Comparison of ENCODE assay signal across 21 cellular contexts in the genomic region with DNA sequence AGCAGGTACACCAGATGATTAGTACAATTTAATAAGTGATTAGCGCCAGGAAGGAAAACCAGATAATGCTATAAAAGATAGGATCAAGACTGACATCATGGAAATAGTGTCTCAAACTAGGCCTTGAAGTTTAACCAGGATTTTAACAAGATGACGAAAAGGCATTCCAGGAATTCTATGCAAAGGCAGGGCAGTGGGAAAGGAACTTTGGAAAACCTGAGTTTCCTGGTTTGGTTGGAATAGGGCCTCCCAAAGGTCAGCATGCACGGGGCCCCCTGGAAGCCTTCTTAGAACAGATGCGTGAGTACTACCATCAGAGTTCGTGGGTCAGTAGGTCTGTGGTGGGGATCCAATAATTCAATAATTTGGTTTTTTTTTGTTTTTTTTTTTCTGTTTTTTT.
DNase-seq lines count a peak whose midpoint lies in the region; ATAC-seq and TF ChIP-seq lines count a peak whose summit lies in the region.
"Had no signal": no experiment of that assay in that cellular context is flagged by ENCODE, and none has a peak within 500 bp of the region (broad histone marks: within the 10 kb centered on the region; RNA-seq: fewer than 3 reads in every experiment).

No MANE protein-coding gene starts in this region.

- H3K27me3 Mint-ChIP-seq in neural progenitor cell (ENCODE audit: insufficient read depth, low read depth): no peaks in the 10 kb centered on the region
- H3K27me3 Mint-ChIP-seq: activated T-helper 17 cell treated with anti-CD3 and anti-CD28 coated beads, Interleukin-2, amount 50 U/mL, for 72 hours had no signal

- no peaks in the 10 kb centered on the region for H3K9me3 Mint-ChIP-seq in neural progenitor cell
- H3K9me3 Mint-ChIP-seq: activated T-helper 17 cell treated with anti-CD3 and anti-CD28 coated beads, Interleukin-2, amount 50 U/mL, for 72 hours; CD8-positive, alpha-beta T cell; dendritic cell treated with granulocyte-macrophage colony-stimulating factor and Interleukin-4, amounts not matched to agents 40 ng/mL and 50 ng/mL, for 4 days; T-cell had no signal

- H3K27ac ChIP-seq in body of pancreas (no peak overlapping the region), neural progenitor cell (peak overlapping the region; percentile 95)
- H3K27ac ChIP-seq: esophagus squamous epithelium, KMS-11 had no signal

- peaks cover 16% of the 10 kb centered on the region for H4K20me1 ChIP-seq in neural progenitor cell (ENCODE audit: low read depth)

- peak overlapping the region; percentile 88 for H3K27ac Mint-ChIP-seq in neural progenitor cell
- H3K27ac Mint-ChIP-seq: activated CD8-positive, alpha-beta memory T cell treated with anti-CD3 and anti-CD28 coated beads, Interleukin-2, amount 10 ng/mL, durations not matched to agents 7 days and 5 days; activated T-helper 17 cell treated with anti-CD3 and anti-CD28 coated beads, Interleukin-2, amount 50 U/mL, for 72 hours; CD8-positive, alpha-beta T cell; dendritic cell treated with granulocyte-macrophage colony-stimulating factor and Interleukin-4, amounts not matched to agents 40 ng/mL and 50 ng/mL, for 4 days; T-cell had no signal

- ATAC-seq in body of pancreas (peak; percentile 76), Right ventricle myocardium inferior (no peak), HG03442 (IDR thresholded peaks at IDR 0.05; ENCODE audit: unreplicated experiment) (no peak)
- ATAC-seq: activated CD8-positive, alpha-beta memory T cell treated with anti-CD3 and anti-CD28 coated beads, Interleukin-2, amount 10 ng/mL, durations not matched to agents 7 days and 5 days; activated T-helper 17 cell treated with anti-CD3 and anti-CD28 coated beads, Interleukin-2, amount 50 U/mL, for 72 hours; CD8-positive, alpha-beta T cell; T-cell had no signal

- H3K4me3 ChIP-seq in body of pancreas: no peak overlapping the region
- no peak overlapping the region for H3K4me3 ChIP-seq in neural progenitor cell

- H3K4me1 Mint-ChIP-seq in neural progenitor cell: peaks cover 69% of the 10 kb centered on the region
- H3K4me1 Mint-ChIP-seq: activated CD8-positive, alpha-beta memory T cell treated with anti-CD3 and anti-CD28 coated beads, Interleukin-2, amount 10 ng/mL, durations not matched to agents 7 days and 5 days; activated T-helper 17 cell treated with anti-CD3 and anti-CD28 coated beads, Interleukin-2, amount 50 U/mL, for 72 hours; T-cell had no signal

- peak overlapping the region; percentile 64 for H3K4me3 Mint-ChIP-seq in neural progenitor cell
- H3K4me3 Mint-ChIP-seq: activated CD8-positive, alpha-beta memory T cell treated with anti-CD3 and anti-CD28 coated beads, Interleukin-2, amount 10 ng/mL, durations not matched to agents 7 days and 5 days; activated T-helper 17 cell treated with anti-CD3 and anti-CD28 coated beads, Interleukin-2, amount 50 U/mL, for 72 hours; CD8-positive, alpha-beta T cell; dendritic cell treated with granulocyte-macrophage colony-stimulating factor and Interleukin-4, amounts not matched to agents 40 ng/mL and 50 ng/mL, for 4 days; T-cell had no signal

- intact Hi-C loops in body of pancreas (cut with DNase I) (no loop called here), Right ventricle myocardium inferior (cut with DNase I) (no loop called here)

- H3K36me3 ChIP-seq in body of pancreas (replicated peaks in 1 of 2; ENCODE audit: insufficient read depth in 1 of 2, low read depth in 2 of 2) (no peaks in the 10 kb centered on the region), neural progenitor cell (no peaks in the 10 kb centered on the region)
- H3K36me3 ChIP-seq: esophagus squamous epithelium, thoracic aorta had no signal

- 40 to 47% methylated on average over 5 of the region's 5 CpGs for WGBS in body of pancreas, 2 donors

- H3K79me2 ChIP-seq in neural progenitor cell (ENCODE audit: low read depth): peaks cover 46% of the 10 kb centered on the region

- H3K27me3 ChIP-seq in body of pancreas: no peaks in the 10 kb centered on the region
- no peaks in the 10 kb centered on the region for H3K27me3 ChIP-seq in neural progenitor cell
- H3K27me3 ChIP-seq: esophagus squamous epithelium had no signal

- peaks cover 10% of the 10 kb centered on the region for H3K36me3 Mint-ChIP-seq in neural progenitor cell
- H3K36me3 Mint-ChIP-seq: activated CD8-positive, alpha-beta memory T cell treated with anti-CD3 and anti-CD28 coated beads, Interleukin-2, amount 10 ng/mL, durations not matched to agents 7 days and 5 days; CD8-positive, alpha-beta T cell; T-cell had no signal

- no peak overlapping the region for H3K9ac ChIP-seq in neural progenitor cell
- H3K9ac ChIP-seq: KMS-11 had no signal

- H3K4me1 ChIP-seq in body of pancreas (peaks cover 4% of the 10 kb centered on the region), neural progenitor cell (peaks cover 66% of the 10 kb centered on the region)

- H3K9me3 ChIP-seq in body of pancreas: no peaks in the 10 kb centered on the region
- no peaks in the 10 kb centered on the region for H3K9me3 ChIP-seq in neural progenitor cell (ENCODE audit: low read depth)
- H3K9me3 ChIP-seq: esophagus squamous epithelium, thoracic aorta had no signal

- TF ChIP-seq CTCF in body of pancreas (IDR thresholded peaks at IDR 0.05) (no peak), neural progenitor cell (IDR thresholded peaks at IDR 0.05) (no peak)

- DNase-seq in ELF-1 (ENCODE audit: low read depth, low spot score) (peak; percentile 78), body of pancreas (no peak), iPS DF 19.7 (ENCODE audit: low read depth, low spot score) (peak; percentile 72), neural progenitor cell (ENCODE audit: low spot score) (peak; percentile 24), inferior parietal cortex (ENCODE audit: extremely low spot score) (no peak), Right ventricle myocardium inferior (ENCODE audit: missing footprints) (no peak), NCI-H345 (lab: John Stamatoyannopoulos, UW) (no peak)
- DNase-seq: activated CD4-positive, alpha-beta T cell treated with anti-CD3 and anti-CD28 coated beads for 48 hours; activated CD8-positive, alpha-beta memory T cell treated with anti-CD3 and anti-CD28 coated beads, Interleukin-2, amount 10 ng/mL, durations not matched to agents 7 days and 5 days; CD8-positive, alpha-beta T cell; DMS79 treated with DMSO at 0.1 percent for 48 hours; esophagus squamous epithelium; head of caudate nucleus; kidney glomerular epithelial cell; NCI-H1930; T-cell had no signal

- H3K4me2 ChIP-seq in neural progenitor cell: peak overlapping the region; percentile 75
- H3K4me2 ChIP-seq: KMS-11 had no signal

- H3F3A ChIP-seq in neural progenitor cell (ENCODE audit: low read depth): peaks cover 30% of the 10 kb centered on the region

- no peak for TF ChIP-seq POLR2A in body of pancreas (IDR thresholded peaks at IDR 0.05)

- H2AFZ ChIP-seq in neural progenitor cell (replicated peaks): no peak overlapping the region

Comparison
In these comparisons a context has a peak if more than half of its experiments do, and no peak if none do; other contexts are left out.
1. DNase-seq: peak in ELF-1 (single experiment), iPS DF 19.7 (single experiment) and neural progenitor cell (single experiment); none in body of pancreas (0 of 4), inferior parietal cortex (single experiment), Right ventricle myocardium inferior (single experiment) and NCI-H345 (single experiment).